In genomic region chr1:151934048-151934493, GRCh38 we compare ENCODE assay signal across 8 cellular contexts. TPM values are rescaled to one million over a fixed set of nuclear protein-coding genes. Genes with fewer than 3 reads are reported as not detected.
A peak's percentile ranks its signal among the peaks of the same experiment; 100 is the strongest.
DNase-seq lines count a peak whose midpoint lies in the region; ATAC-seq and TF ChIP-seq lines count a peak whose summit lies in the region.

No MANE protein-coding gene starts in this region.

- no TSS peak for BruUV-seq in Caco-2 (replicated peaks; lab: Mats Ljungman, UMichigan)

- no peak overlapping the region for H3K4me3 ChIP-seq in Caco-2 (ENCODE audit: low read depth, low read length)

- no peaks in the 10 kb centered on the region for H3K9me3 Mint-ChIP-seq in Caco-2 (ENCODE audit: unreplicated experiment)
- H3K9me3 Mint-ChIP-seq in activated T-cell treated with anti-CD3 and anti-CD28 coated beads, Interleukin-2, amount 50 U/mL, for 72 hours: no peaks in the 10 kb centered on the region

- CTCF ChIA-PET in Caco-2 (lab: Charles Lee): interaction anchor here (0.9 to 5.0 kb wide), 7 partner anchors 34 to 252 kb away, joined by 3 to 120 read pairs (median 7); partner anchors contain the start of gene S100A11

- H3K36me3 ChIP-seq in Caco-2 (ENCODE audit: control insufficient read depth, insufficient read depth, low read length): no peaks in the 10 kb centered on the region

- intact Hi-C loops in Caco-2 (cut with micrococcal nuclease; ENCODE audit: unreplicated experiment): loop anchor here (1.0 to 10.0 kb wide), 4 partner anchors 49 to 100 kb away; no protein-coding TSS in a partner anchor

- POLR2A ChIA-PET in Caco-2 (lab: Charles Lee): no interaction called here

- peak; percentile 82 to 86 for ATAC-seq in activated T-cell treated with anti-CD3 and anti-CD28 coated beads, Interleukin-2, amount 50 U/mL, for 72 hours (replicated peaks in 1 of 2)
- peak; percentile 89 for ATAC-seq in omental fat pad (ENCODE audit: low FRiP score)
- ATAC-seq in GM21619 (IDR thresholded peaks at IDR 0.05; ENCODE audit: unreplicated experiment): no peak

- H3K27me3 ChIP-seq in Caco-2 (replicated peaks; ENCODE audit: control insufficient read depth, insufficient read depth, low read length): no peaks in the 10 kb centered on the region

- no peaks in the 10 kb centered on the region for H3K27me3 Mint-ChIP-seq in Caco-2 (ENCODE audit: insufficient read depth, unreplicated experiment)
- H3K27me3 Mint-ChIP-seq in activated T-cell treated with anti-CD3 and anti-CD28 coated beads, Interleukin-2, amount 50 U/mL, for 72 hours (ENCODE audit: low read depth): no peaks in the 10 kb centered on the region

- H3K4me1 Mint-ChIP-seq in Caco-2 (ENCODE audit: low read depth, unreplicated experiment): peaks cover 34% of the 10 kb centered on the region
- H3K4me1 Mint-ChIP-seq in activated T-cell treated with anti-CD3 and anti-CD28 coated beads, Interleukin-2, amount 50 U/mL, for 72 hours (ENCODE audit: low read depth): no peaks in the 10 kb centered on the region

- no peaks in the 10 kb centered on the region for H3K9me3 ChIP-seq in Caco-2

- TF ChIP-seq CTCF in Caco-2 (IDR thresholded peaks at IDR 0.05; ENCODE audit: insufficient read depth in 1 of 2, low read depth in 1 of 2, low read length in 1 of 2, severe bottlenecking in 1 of 2, unreplicated experiment in 1 of 2): peak; percentile 85 to 87
- TF ChIP-seq CTCF in omental fat pad (IDR thresholded peaks at IDR 0.05): peak in 1 of 3 donors; percentile 25

- DNase-seq in Caco-2 (peak; percentile 48 to 78), HT1080 (ENCODE audit: low read depth) (peak; percentile 68), NOMO-1 treated with DMSO at 0.1 percent for 48 hours (lab: John Stamatoyannopoulos, UW; ENCODE audit: unreplicated experiment) (peak; percentile 69), foreskin melanocyte (peak; percentile 64), omental fat pad (ENCODE audit: low spot score) (no peak), ureter (ENCODE audit: low spot score) (no peak)
- DNase-seq in activated T-cell treated with anti-CD3 and anti-CD28 coated beads, Interleukin-2, amount 50 U/mL, for 72 hours: peak; percentile 45 to 56

- peaks cover 32% of the 10 kb centered on the region for H3K4me1 ChIP-seq in Caco-2

- H3K4me3 Mint-ChIP-seq in Caco-2 (ENCODE audit: unreplicated experiment): no peak overlapping the region
- H3K4me3 Mint-ChIP-seq in activated T-cell treated with anti-CD3 and anti-CD28 coated beads, Interleukin-2, amount 50 U/mL, for 72 hours: no peak overlapping the region

- peak overlapping the region; percentile 63 for H3K27ac Mint-ChIP-seq in Caco-2 (ENCODE audit: unreplicated experiment)
- no peak overlapping the region for H3K27ac Mint-ChIP-seq in activated T-cell treated with anti-CD3 and anti-CD28 coated beads, Interleukin-2, amount 50 U/mL, for 72 hours

- no peaks in the 10 kb centered on the region for H3K36me3 Mint-ChIP-seq in Caco-2 (ENCODE audit: insufficient read depth, unreplicated experiment)
- no peaks in the 10 kb centered on the region for H3K36me3 Mint-ChIP-seq in activated T-cell treated with anti-CD3 and anti-CD28 coated beads, Interleukin-2, amount 50 U/mL, for 72 hours (ENCODE audit: insufficient read depth in 2 of 2)

RNA-seq across cellular contexts. Expression of gene THEM4, which starts 24.8 kb away (rescaled TPM):
- total RNA-seq in Caco-2 (2022) (7.1 and 9.5 TPM in 2 replicates), omental fat pad (10 to 100 TPM; 17.3 to 29.3 (median 21.8) TPM), ureter (28.2 TPM)
- total RNA-seq in HT1080 (2014; rRNA removed; shearing (Covaris generic)): 10.0 and 11.8 TPM in 2 replicates
- 14.0 and 18.3 TPM in 2 replicates for polyA plus RNA-seq in HT1080 (2015; cell fraction: cytosol; rRNA removed)
- 19.9 and 33.4 TPM in 2 replicates for polyA plus RNA-seq in HT1080 (2015; cell fraction: nucleus; rRNA removed)
- total RNA-seq in activated T-cell treated with anti-CD3 and anti-CD28 coated beads, Interleukin-2, amount 50 U/mL, for 72 hours: 10 to 100 TPM; 40.5 to 41.5 TPM

RNA-seq across cellular contexts. Expression of gene S100A10, which starts 59.6 kb away (rescaled TPM):
- total RNA-seq in Caco-2 (2022) (2,143 and 2,154 TPM in 2 replicates), omental fat pad (100 to 1,000 TPM; 127 to 351 (median 161) TPM), ureter (152 TPM)
- total RNA-seq in HT1080 (2014; rRNA removed; shearing (Covaris generic)): 218 and 367 TPM in 2 replicates
- 334 and 366 TPM in 2 replicates for polyA plus RNA-seq in HT1080 (2015; cell fraction: cytosol; rRNA removed)
- 96.3 and 105 TPM in 2 replicates for polyA plus RNA-seq in HT1080 (2015; cell fraction: nucleus; rRNA removed)
- total RNA-seq in activated T-cell treated with anti-CD3 and anti-CD28 coated beads, Interleukin-2, amount 50 U/mL, for 72 hours: 100 to 1,000 TPM in 1 of 2 donors, 10 to 100 TPM in 1; 76.6 to 138 TPM

Comparison
In these comparisons a context has a peak if more than half of its experiments do, and no peak if none do; other contexts are left out.
1. DNase-seq: peak in Caco-2 (2 of 2), HT1080 (single experiment), NOMO-1 treated with DMSO at 0.1 percent for 48 hours (single experiment), activated T-cell treated with anti-CD3 and anti-CD28 coated beads, Interleukin-2, amount 50 U/mL, for 72 hours (2 of 2) and foreskin melanocyte (single experiment); none in omental fat pad (single experiment) and ureter (single experiment).